16 cellular contexts compared by ENCODE assay signal in the genomic region with DNA sequence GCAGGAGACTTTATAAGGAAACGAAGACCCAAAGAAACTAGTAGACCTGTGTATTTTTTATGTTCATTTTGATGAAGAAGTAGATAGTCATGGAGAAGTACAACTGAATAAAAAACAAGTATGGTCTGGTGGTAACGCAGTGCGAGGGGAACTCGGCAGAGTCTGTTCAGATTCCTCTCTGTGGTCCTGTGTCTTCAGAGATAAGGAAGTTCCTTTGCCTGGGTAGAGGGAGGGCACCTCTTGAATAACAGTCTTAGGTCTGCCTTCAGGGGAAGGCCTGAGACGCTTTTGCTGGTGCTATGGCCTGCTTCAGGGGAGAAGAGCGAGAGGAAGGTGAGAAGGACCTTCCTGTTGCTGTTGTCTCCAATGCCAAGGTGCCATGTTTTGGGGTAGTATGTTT. TPM values are rescaled to one million over a fixed set of nuclear protein-coding genes. Genes with fewer than 3 reads are reported as not detected.
A peak's percentile ranks its signal among the peaks of the same experiment; 100 is the strongest.
DNase-seq lines count a peak whose midpoint lies in the region; ATAC-seq and TF ChIP-seq lines count a peak whose summit lies in the region.
"Had no signal": no experiment of that assay in that cellular context is flagged by ENCODE, and none has a peak within 500 bp of the region (broad histone marks: within the 10 kb centered on the region; RNA-seq: fewer than 3 reads in every experiment).

No MANE protein-coding gene starts in this region.

- POLR2A ChIA-PET in CD8-positive, alpha-beta memory T cell (lab: Charles Lee) = no interaction called here

- DNase-seq in CD1c-positive myeloid dendritic cell (ENCODE audit: extremely low spot score) (peak; percentile 73), Kasumi-1 (lab: John Stamatoyannopoulos, UW) (peak; percentile 25 to 41), brain microvascular endothelial cell (no peak), midbrain (lab: John Stamatoyannopoulos, UW) (peak; percentile 11), superior temporal gyrus (ENCODE audit: extremely low spot score) (no peak), putamen (ENCODE audit: low spot score) (no peak)
- DNase-seq in CD8-positive, alpha-beta memory T cell = no peak
- DNase-seq: activated CD8-positive, alpha-beta T cell treated with anti-CD3 and anti-CD28 coated beads for 36 hours; anterior cingulate cortex; DMS53; effector CD8-positive, alpha-beta T cell; NCI-H2081 treated with DMSO at 0.1 percent for 48 hours had no signal

- peaks cover 0 to 4% (median 2%) of the 10 kb centered on the region in 3 donors for H3K36me3 Mint-ChIP-seq in CD8-positive, alpha-beta memory T cell

- no peaks in the 10 kb centered on the region for H3K9me3 ChIP-seq in CD8-positive, alpha-beta memory T cell (ENCODE audit: low read length)

- peaks cover 3 to 12% of the 10 kb centered on the region in 2 donors for H3K27me3 Mint-ChIP-seq in CD8-positive, alpha-beta memory T cell
- H3K27me3 Mint-ChIP-seq: activated T-helper 17 cell treated with anti-CD3 and anti-CD28 coated beads, Interleukin-2, amount 50 U/mL, for 72 hours; B cell had no signal

- in situ Hi-C loops in brain microvascular endothelial cell (cut with HindIII; ENCODE audit: low pct_ligation_motif_present, low sequenced_read_pairs) = no loop called here

- no peak overlapping the region for H3K4me3 ChIP-seq in brain microvascular endothelial cell (ENCODE audit: low read depth, low read length)
- no peak overlapping the region for H3K4me3 ChIP-seq in CD8-positive, alpha-beta memory T cell (ENCODE audit: low read length)

- no peak for ATAC-seq in GM18868 (IDR thresholded peaks at IDR 0.05; ENCODE audit: unreplicated experiment)
- ATAC-seq: activated CD8-positive, alpha-beta T cell treated with anti-CD3 and anti-CD28 coated beads for 36 hours; activated T-helper 17 cell treated with anti-CD3 and anti-CD28 coated beads, Interleukin-2, amount 50 U/mL, for 72 hours; Right ventricle myocardium inferior had no signal

- CTCF ChIA-PET in CD8-positive, alpha-beta memory T cell (lab: Charles Lee) = no interaction called here

- H3K27ac ChIP-seq in brain microvascular endothelial cell = peak overlapping the region; percentile 56
- no peak overlapping the region for H3K27ac ChIP-seq in CD8-positive, alpha-beta memory T cell (ENCODE audit: low read depth, low read length)

- H3K36me3 ChIP-seq in brain microvascular endothelial cell (replicated peaks) = no peaks in the 10 kb centered on the region
- H3K36me3 ChIP-seq in CD8-positive, alpha-beta memory T cell (ENCODE audit: insufficient read depth, low read length) = no peaks in the 10 kb centered on the region

- no peaks in the 10 kb centered on the region for H3K4me1 ChIP-seq in CD8-positive, alpha-beta memory T cell (ENCODE audit: insufficient read depth, low read length)

- no peak overlapping the region for H3K27ac Mint-ChIP-seq in CD8-positive, alpha-beta memory T cell
- H3K27ac Mint-ChIP-seq: activated CD8-positive, alpha-beta T cell treated with anti-CD3 and anti-CD28 coated beads for 36 hours; activated T-helper 17 cell treated with anti-CD3 and anti-CD28 coated beads, Interleukin-2, amount 50 U/mL, for 72 hours; B cell had no signal

- no peaks in the 10 kb centered on the region for H3K27me3 ChIP-seq in brain microvascular endothelial cell (replicated peaks)
- H3K27me3 ChIP-seq in CD8-positive, alpha-beta memory T cell (ENCODE audit: insufficient read depth, low read length, poor library complexity, severe bottlenecking) = no peaks in the 10 kb centered on the region

- no peaks in the 10 kb centered on the region for H3K4me1 Mint-ChIP-seq in CD8-positive, alpha-beta memory T cell
- H3K4me1 Mint-ChIP-seq: activated T-helper 17 cell treated with anti-CD3 and anti-CD28 coated beads, Interleukin-2, amount 50 U/mL, for 72 hours; B cell had no signal

- TF ChIP-seq CTCF in brain microvascular endothelial cell (IDR thresholded peaks at IDR 0.05; ENCODE audit: low read depth, low read length, missing control alignments) = no peak

- H3K9me3 Mint-ChIP-seq in CD8-positive, alpha-beta memory T cell = no peaks in the 10 kb centered on the region
- H3K9me3 Mint-ChIP-seq: activated CD8-positive, alpha-beta T cell treated with anti-CD3 and anti-CD28 coated beads for 36 hours; activated T-helper 17 cell treated with anti-CD3 and anti-CD28 coated beads, Interleukin-2, amount 50 U/mL, for 72 hours had no signal

- H3K4me3 Mint-ChIP-seq in CD8-positive, alpha-beta memory T cell = no peak overlapping the region
- H3K4me3 Mint-ChIP-seq: activated CD8-positive, alpha-beta T cell treated with anti-CD3 and anti-CD28 coated beads for 36 hours; activated T-helper 17 cell treated with anti-CD3 and anti-CD28 coated beads, Interleukin-2, amount 50 U/mL, for 72 hours; B cell had no signal

RNA-seq across cellular contexts. Expression of gene SLC46A3, which starts 25.9 kb away (rescaled TPM):
- total RNA-seq in CD8-positive, alpha-beta memory T cell = 1 to 10 TPM; 4.9 to 5.1 TPM
- polyA plus RNA-seq in CD8-positive, alpha-beta memory T cell = 24.9 TPM

Comparison
In these comparisons a context has a peak if more than half of its experiments do, and no peak if none do; other contexts are left out.
1. DNase-seq: peak in CD1c-positive myeloid dendritic cell (single experiment), Kasumi-1 (2 of 2) and midbrain (single experiment); none in brain microvascular endothelial cell (single experiment), CD8-positive, alpha-beta memory T cell (0 of 5), superior temporal gyrus (single experiment) and putamen (single experiment).